In the genomic region with DNA sequence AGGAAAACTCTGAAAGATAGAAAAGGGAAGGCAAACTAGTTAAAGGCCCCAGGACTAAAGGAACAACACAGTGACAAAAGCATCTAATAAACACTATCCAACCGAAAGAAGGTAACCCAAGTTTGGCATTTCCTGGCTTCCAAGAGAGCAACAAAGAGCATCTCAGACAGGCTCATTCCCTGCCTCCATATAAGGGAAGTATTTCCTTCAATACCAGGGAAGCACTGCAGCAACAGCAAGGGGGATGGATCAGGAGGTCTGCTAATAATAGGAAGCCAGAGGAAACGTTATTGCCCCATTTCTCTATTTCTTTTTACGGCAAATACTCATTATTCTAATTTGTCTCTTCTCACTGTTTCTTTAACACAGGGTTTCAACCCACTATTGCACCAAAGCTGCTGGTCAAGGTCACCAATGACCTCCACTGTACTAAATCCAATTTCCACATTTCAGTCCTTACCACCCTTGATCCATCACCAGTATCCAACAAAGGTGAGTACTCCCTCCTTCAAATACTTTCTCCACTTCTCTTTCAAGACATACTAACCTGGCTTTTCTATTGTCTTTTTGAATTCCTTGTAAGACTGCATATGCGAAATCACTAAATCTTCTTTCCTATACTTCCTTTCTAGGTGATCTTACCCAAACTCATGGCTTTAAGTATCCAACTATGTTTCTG, we compare ENCODE assay signal across 16 cellular contexts.
DNase-seq lines count a peak whose midpoint lies in the region; ATAC-seq and TF ChIP-seq lines count a peak whose summit lies in the region.
"Had no signal": no experiment of that assay in that cellular context is flagged by ENCODE, and none has a peak within 500 bp of the region (broad histone marks: within the 10 kb centered on the region; RNA-seq: fewer than 3 reads in every experiment).

No MANE protein-coding gene starts in this region.

- peak overlapping the region in 1 of 2 donors; percentile 12 for H3K27ac ChIP-seq in breast epithelium
- peak overlapping the region; percentile 68 for H3K27ac ChIP-seq in iPS-20b (ENCODE audit: low read length)
- H3K27ac ChIP-seq in thyroid gland: peak overlapping the region in 2 of 3 donors; percentile 0 to 19

- POLR2A ChIA-PET in MCF 10A (lab: Yijun Ruan, JAX): no interaction called here

- H3K27me3 ChIP-seq in breast epithelium (no peaks in the 10 kb centered on the region), iPS-20b (ENCODE audit: insufficient read depth, low read length) (no peaks in the 10 kb centered on the region), thyroid gland (no peaks in the 10 kb centered on the region)

- TF ChIP-seq CTCF in MCF 10A (IDR thresholded peaks at IDR 0.05; ENCODE audit: unreplicated experiment) (no peak), breast epithelium (IDR thresholded peaks at IDR 0.05) (no peak), thyroid gland (IDR thresholded peaks at IDR 0.05) (no peak)

- H3K4me3 Mint-ChIP-seq in MCF 10A (ENCODE audit: unreplicated experiment): no peak overlapping the region
- no peak overlapping the region for H3K4me3 Mint-ChIP-seq in activated naive CD8-positive, alpha-beta T cell treated with anti-CD3 and anti-CD28 coated beads, Interleukin-2, amount 50 U/mL, for 24 hours

- H3K27ac Mint-ChIP-seq in MCF 10A (ENCODE audit: low read depth, unreplicated experiment): peak overlapping the region; percentile 2
- peak overlapping the region; percentile 1 for H3K27ac Mint-ChIP-seq in activated naive CD8-positive, alpha-beta T cell treated with anti-CD3 and anti-CD28 coated beads, Interleukin-2, amount 50 U/mL, for 24 hours

- H3K4me1 ChIP-seq in breast epithelium (peaks cover 0 to 23% of the 10 kb centered on the region in 2 donors), iPS-20b (ENCODE audit: insufficient read depth, low read length) (peaks cover 49% of the 10 kb centered on the region), thyroid gland (peaks cover 49 to 50% of the 10 kb centered on the region in 2 donors)

- no peak for ATAC-seq in activated naive CD8-positive, alpha-beta T cell treated with anti-CD3 and anti-CD28 coated beads, Interleukin-2, amount 50 U/mL, for 24 hours
- ATAC-seq in GM18520 (IDR thresholded peaks at IDR 0.05; ENCODE audit: unreplicated experiment) (no peak), GM19324 (IDR thresholded peaks at IDR 0.05; ENCODE audit: low FRiP score, unreplicated experiment) (no peak)
- ATAC-seq: left colon had no signal

- H3K9me3 ChIP-seq in breast epithelium: no peaks in the 10 kb centered on the region
- H3K9me3 ChIP-seq in iPS-20b (ENCODE audit: insufficient read depth, low read depth, low read length): no peaks in the 10 kb centered on the region
- H3K9me3 ChIP-seq in thyroid gland: no peaks in the 10 kb centered on the region

- CTCF ChIA-PET in MCF 10A (lab: Yijun Ruan, JAX): interaction anchor here (0.8 kb wide), 1 partner anchor 16 kb away, joined by 4 read pairs; no protein-coding TSS in a partner anchor

- no peaks in the 10 kb centered on the region for H3K27me3 Mint-ChIP-seq in MCF 10A (ENCODE audit: insufficient read depth, unreplicated experiment)
- H3K27me3 Mint-ChIP-seq in activated naive CD8-positive, alpha-beta T cell treated with anti-CD3 and anti-CD28 coated beads, Interleukin-2, amount 50 U/mL, for 24 hours: no peaks in the 10 kb centered on the region

- peaks cover 42% of the 10 kb centered on the region for H3K4me1 Mint-ChIP-seq in MCF 10A (ENCODE audit: insufficient read depth, unreplicated experiment)
- peaks cover 78% of the 10 kb centered on the region for H3K4me1 Mint-ChIP-seq in activated naive CD8-positive, alpha-beta T cell treated with anti-CD3 and anti-CD28 coated beads, Interleukin-2, amount 50 U/mL, for 24 hours

- intact Hi-C loops in MCF 10A (cut with micrococcal nuclease): no loop called here
- intact Hi-C loops in breast epithelium (cut with DNase I; ENCODE audit: low total_unique reads): no loop called here
- intact Hi-C loops in thyroid gland (cut with DNase I): no loop called here

- WGBS in thyroid gland, 2 donors: 74 to 77% methylated on average over 4 of the region's 4 CpGs

- no peak for TF ChIP-seq POLR2A in breast epithelium (IDR thresholded peaks at IDR 0.05)
- no peak for TF ChIP-seq POLR2A in thyroid gland (IDR thresholded peaks at IDR 0.05)

- BruUV-seq in MCF 10A (replicated peaks; lab: Mats Ljungman, UMichigan): no TSS peak

- H3K9me3 Mint-ChIP-seq in MCF 10A (ENCODE audit: unreplicated experiment): no peaks in the 10 kb centered on the region
- no peaks in the 10 kb centered on the region for H3K9me3 Mint-ChIP-seq in activated naive CD8-positive, alpha-beta T cell treated with anti-CD3 and anti-CD28 coated beads, Interleukin-2, amount 50 U/mL, for 24 hours

- DNase-seq in MCF 10A (ENCODE audit: unreplicated experiment) (no peak), breast epithelium (ENCODE audit: low spot score in 2 of 2) (no peak), thyroid gland (no peak), NCI-H226 (no peak)
- no peak for DNase-seq in activated naive CD8-positive, alpha-beta T cell treated with anti-CD3 and anti-CD28 coated beads, Interleukin-2, amount 50 U/mL, for 24 hours
- DNase-seq: activated effector memory CD4-positive, alpha-beta T cell treated with Interleukin-2 at 50 U/mL for 16 hours; GF-D8; left colon; NCI-H1105; NCI-H526; occipital lobe; stimulated activated CD4-positive, alpha-beta T cell treated with anti-CD3 and anti-CD28 coated beads, Interleukin-15, amount 100 ng/mL, for 24 hours; stimulated activated CD8-positive, alpha-beta memory T cell treated with anti-CD3 and anti-CD28 coated beads, Interleukin-4, amount 100 ng/mL, for 48 hours had no signal

- no peaks in the 10 kb centered on the region for H3K36me3 ChIP-seq in breast epithelium
- H3K36me3 ChIP-seq in iPS-20b (ENCODE audit: insufficient read depth, low read depth, low read length): no peaks in the 10 kb centered on the region
- H3K36me3 ChIP-seq in thyroid gland: no peaks in the 10 kb centered on the region

- H3K4me3 ChIP-seq in breast epithelium: no peak overlapping the region
- H3K4me3 ChIP-seq in iPS-20b (ENCODE audit: low read length): peak overlapping the region; percentile 53; the same call in 1 of the 2 replicates
- H3K4me3 ChIP-seq in thyroid gland (replicated peaks in 1 of 3): no peak overlapping the region

- peak overlapping the region; percentile 44; the same call in 1 of the 2 replicates for H3K9ac ChIP-seq in iPS-20b (ENCODE audit: low read depth, low read length)

- peaks cover 7% of the 10 kb centered on the region for H3K36me3 Mint-ChIP-seq in MCF 10A (ENCODE audit: insufficient read depth, unreplicated experiment)
- H3K36me3 Mint-ChIP-seq in activated naive CD8-positive, alpha-beta T cell treated with anti-CD3 and anti-CD28 coated beads, Interleukin-2, amount 50 U/mL, for 24 hours (ENCODE audit: low read depth): peaks cover 10% of the 10 kb centered on the region
